Comparison of ENCODE assay signal across 11 cellular contexts in the genomic region with DNA sequence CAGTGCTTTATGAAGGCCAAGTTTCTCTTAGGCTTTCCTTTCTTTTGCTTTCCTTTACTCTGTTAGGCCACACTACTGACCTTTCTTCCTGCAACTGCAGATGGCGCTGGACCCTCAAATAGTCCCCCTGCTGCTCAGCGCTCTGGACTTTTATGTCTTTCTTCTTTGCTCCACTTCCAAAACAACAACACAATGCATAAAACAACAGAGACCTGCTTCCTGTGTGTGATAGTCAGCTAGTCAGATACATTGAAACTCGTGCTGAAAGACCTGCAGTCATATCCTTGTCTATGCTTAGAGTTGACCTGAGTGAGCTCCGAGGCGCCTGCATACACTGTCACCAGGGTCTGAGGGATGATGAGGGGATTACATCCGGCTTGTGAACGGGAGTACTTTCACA.
A peak's percentile ranks its signal among the peaks of the same experiment; 100 is the strongest.
DNase-seq lines count a peak whose midpoint lies in the region; TF ChIP-seq lines count a peak whose summit lies in the region.
"Had no signal": no experiment of that assay in that cellular context is flagged by ENCODE, and none has a peak within 500 bp of the region (broad histone marks: within the 10 kb centered on the region; RNA-seq: fewer than 3 reads in every experiment).

No MANE protein-coding gene starts in this region.

- peak overlapping the region; percentile 60 for H3K4me3 ChIP-seq in OCI-LY3 (ENCODE audit: low read length)
- no peak overlapping the region for H3K4me3 ChIP-seq in astrocyte of the spinal cord (ENCODE audit: low read depth, low read length)
- H3K4me3 ChIP-seq in neural progenitor cell = no peak overlapping the region

- H3K4me2 ChIP-seq in OCI-LY3 (ENCODE audit: low read length) (peak overlapping the region; percentile 57), neural progenitor cell (peak overlapping the region; percentile 27)

- H3K36me3 Mint-ChIP-seq in neural progenitor cell = no peaks in the 10 kb centered on the region

- TF ChIP-seq CTCF in OCI-LY3 (IDR thresholded peaks at IDR 0.05; ENCODE audit: low read depth, low read length) (peak; percentile 69), astrocyte of the spinal cord (IDR thresholded peaks at IDR 0.05; ENCODE audit: low read depth, low read length) (peak; percentile 11), neural progenitor cell (IDR thresholded peaks at IDR 0.05) (peak; percentile 59)

- H3K4me1 ChIP-seq in OCI-LY3 (ENCODE audit: low read length) = peaks cover 15% of the 10 kb centered on the region
- peaks cover 17% of the 10 kb centered on the region for H3K4me1 ChIP-seq in neural progenitor cell

- H3K4me1 Mint-ChIP-seq in neural progenitor cell = peaks cover 58% of the 10 kb centered on the region

- H3K9me3 Mint-ChIP-seq in neural progenitor cell = peaks cover 2% of the 10 kb centered on the region

- H3K79me2 ChIP-seq in OCI-LY3 (ENCODE audit: low read length) (no peaks in the 10 kb centered on the region), neural progenitor cell (ENCODE audit: low read depth) (no peaks in the 10 kb centered on the region)

- H2AFZ ChIP-seq in OCI-LY3 (ENCODE audit: low read depth, low read length) (no peak overlapping the region), neural progenitor cell (replicated peaks) (no peak overlapping the region)

- peaks cover 12% of the 10 kb centered on the region for H3F3A ChIP-seq in neural progenitor cell (ENCODE audit: low read depth)

- H3K9me3 ChIP-seq in OCI-LY3 (ENCODE audit: insufficient read depth, low read length) (no peaks in the 10 kb centered on the region), neural progenitor cell (ENCODE audit: low read depth) (no peaks in the 10 kb centered on the region)
- H3K9me3 ChIP-seq: neutrophil had no signal

- no peak overlapping the region for H3K4me3 Mint-ChIP-seq in neural progenitor cell

- H3K36me3 ChIP-seq in OCI-LY3 (replicated peaks; ENCODE audit: low read depth, low read length) (no peaks in the 10 kb centered on the region), neural progenitor cell (no peaks in the 10 kb centered on the region)
- H3K36me3 ChIP-seq: neutrophil had no signal

- no peaks in the 10 kb centered on the region for H3K27me3 Mint-ChIP-seq in neural progenitor cell (ENCODE audit: insufficient read depth, low read depth)

- in situ Hi-C loops in astrocyte of the spinal cord (cut with HindIII; ENCODE audit: low sequenced_read_pairs) = no loop called here

- H4K20me1 ChIP-seq in OCI-LY3 (ENCODE audit: insufficient read depth, low read length) = no peaks in the 10 kb centered on the region
- no peaks in the 10 kb centered on the region for H4K20me1 ChIP-seq in neural progenitor cell (ENCODE audit: low read depth)

- peak overlapping the region; percentile 97 for H3K27ac Mint-ChIP-seq in neural progenitor cell

- H3K27ac ChIP-seq in OCI-LY3 (ENCODE audit: low read length) = no peak overlapping the region
- no peak overlapping the region for H3K27ac ChIP-seq in neural progenitor cell
- H3K27ac ChIP-seq: neutrophil had no signal

- H3K9ac ChIP-seq in OCI-LY3 (ENCODE audit: low read length) = no peak overlapping the region
- no peak overlapping the region for H3K9ac ChIP-seq in neural progenitor cell

- H3K27me3 ChIP-seq in OCI-LY3 (ENCODE audit: low read depth, low read length) (peaks cover 4% of the 10 kb centered on the region; the same call in 1 of the 2 replicates), neural progenitor cell (no peaks in the 10 kb centered on the region)
- H3K27me3 ChIP-seq: neutrophil had no signal

- DNase-seq in activated CD4-positive, alpha-beta T cell treated with anti-CD3 and anti-CD28 coated beads for 48 hours = peak; percentile 17
- no peak for DNase-seq in activated CD4-positive, alpha-beta T cell treated with anti-CD3 and anti-CD28 coated beads, Interleukin-2, amount 50 U/mL, for 4 hours
- DNase-seq in astrocyte of the spinal cord (ENCODE audit: low read depth, low spot score) (no peak), neural progenitor cell (ENCODE audit: low spot score) (peak; percentile 40), DMS53 (lab: John Stamatoyannopoulos, UW) (no peak), midbrain (lab: John Stamatoyannopoulos, UW) (no peak), NCI-H1417 treated with DMSO at 0.1 percent for 48 hours (lab: John Stamatoyannopoulos, UW) (no peak)
- DNase-seq: foreskin fibroblast, NCI-H2227 treated with DMSO at 0.1 percent for 48 hours had no signal

Comparison
In these comparisons a context has a peak if more than half of its experiments do, and no peak if none do; other contexts are left out.
1. DNase-seq: peak in activated CD4-positive, alpha-beta T cell treated with anti-CD3 and anti-CD28 coated beads for 48 hours (single experiment) and neural progenitor cell (single experiment); none in activated CD4-positive, alpha-beta T cell treated with anti-CD3 and anti-CD28 coated beads, Interleukin-2, amount 50 U/mL, for 4 hours (0 of 2), astrocyte of the spinal cord (single experiment), DMS53 (single experiment), midbrain (single experiment) and NCI-H1417 treated with DMSO at 0.1 percent for 48 hours (single experiment).
2. CTCF ChIP-seq: peak in every context shown above with its lines; median percentile 69 in OCI-LY3; 59 in neural progenitor cell; 11 in astrocyte of the spinal cord.